8 cellular contexts compared by ENCODE assay signal in the genomic region with DNA sequence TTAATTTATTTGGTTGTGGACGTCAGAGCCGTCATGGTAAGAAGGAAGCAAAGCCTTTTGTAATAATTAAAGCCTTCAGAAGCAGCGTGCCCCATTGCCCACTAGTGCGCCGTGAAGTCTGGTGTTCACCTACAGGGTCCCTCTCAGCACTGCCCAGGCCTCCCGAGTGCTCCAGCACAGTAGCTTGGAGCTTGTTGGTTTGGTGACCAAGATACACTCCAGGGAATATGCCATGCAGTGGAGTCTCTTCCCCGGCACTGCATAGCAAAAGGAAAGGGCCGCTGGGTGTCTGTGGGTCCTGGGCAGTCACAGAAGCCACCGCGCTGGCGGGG. TPM values are rescaled to one million over a fixed set of nuclear protein-coding genes. Genes with fewer than 3 reads are reported as not detected.
DNase-seq lines count a peak whose midpoint lies in the region; ATAC-seq, FAIRE-seq and TF ChIP-seq lines count a peak whose summit lies in the region.

No MANE protein-coding gene starts in this region.

- intact Hi-C loops in Panc1 (cut with micrococcal nuclease; ENCODE audit: unreplicated experiment) = no loop called here

- H3K27me3 ChIP-seq in Panc1 (ENCODE audit: control insufficient read depth, insufficient read depth, low read length) (peaks cover 17% of the 10 kb centered on the region), keratinocyte (ENCODE audit: control insufficient read depth, extremely low read depth, insufficient read depth, low read length) (peaks cover 4% of the 10 kb centered on the region)

- H3K36me3 ChIP-seq in Panc1 (ENCODE audit: control insufficient read depth, insufficient read depth, low read length) (no peaks in the 10 kb centered on the region), keratinocyte (ENCODE audit: control insufficient read depth in 2 of 2, extremely low read depth in 1 of 2, insufficient read depth in 2 of 2, low read length in 2 of 2) (no peaks in the 10 kb centered on the region)

- H3K9me3 ChIP-seq in Panc1 (ENCODE audit: control insufficient read depth, insufficient read depth, low read depth, low read length) (no peaks in the 10 kb centered on the region), keratinocyte (ENCODE audit: control insufficient read depth, low read depth, low read length) (no peaks in the 10 kb centered on the region)

- peak; percentile 12 for ATAC-seq in GM21786 (IDR thresholded peaks at IDR 0.05; ENCODE audit: unreplicated experiment)
- peak; percentile 70 for ATAC-seq in Panc1

- no peaks in the 10 kb centered on the region for H4K20me1 ChIP-seq in keratinocyte (ENCODE audit: control insufficient read depth, extremely low read depth, insufficient read depth, low read length)

- H3K9ac ChIP-seq in keratinocyte (ENCODE audit: control insufficient read depth, extremely low read depth, insufficient read depth, low read length) = peak overlapping the region; percentile 79

- H3K4me1 ChIP-seq in Panc1 (ENCODE audit: control insufficient read depth, insufficient read depth, low read length) (no peaks in the 10 kb centered on the region), keratinocyte (ENCODE audit: control insufficient read depth, extremely low read depth, insufficient read depth, low read length) (peaks cover 12% of the 10 kb centered on the region)

- TF ChIP-seq CTCF in Panc1 (IDR thresholded peaks at IDR 0.05) (no peak), keratinocyte (optimal IDR thresholded peaks at IDR 0.05 in 1 of 3, IDR thresholded peaks at IDR 0.05 in 1 of 3, conservative IDR thresholded peaks at IDR 0.05 in 1 of 3; ENCODE audit: extremely low read depth in 1 of 3, insufficient read depth in 2 of 3, low read length in 3 of 3) (no peak)

- no peaks in the 10 kb centered on the region for H3K79me2 ChIP-seq in keratinocyte (ENCODE audit: control insufficient read depth, insufficient read depth, low read length)

- no peaks in the 10 kb centered on the region for H3K9me1 ChIP-seq in keratinocyte (ENCODE audit: control insufficient read depth, extremely low read depth, insufficient read depth, low read length)

- CTCF ChIA-PET in Panc1 (lab: Charles Lee) = no interaction called here

- H3K4me2 ChIP-seq in keratinocyte (ENCODE audit: control insufficient read depth, extremely low read depth, insufficient read depth, low read depth, low read length) = peak overlapping the region; percentile 97

- H3K27ac ChIP-seq in Panc1 (ENCODE audit: low read length) = no peak overlapping the region
- no peak overlapping the region for H3K27ac ChIP-seq in keratinocyte (ENCODE audit: control insufficient read depth, insufficient read depth, low read length)

- H3K4me3 ChIP-seq in Panc1 (ENCODE audit: low read depth in 2 of 2, low read length in 2 of 2) (peak overlapping the region in 1 of 2 experiments; percentile 19; a peak in 2 of 4 replicates), keratinocyte (ENCODE audit: control insufficient read depth in 2 of 3, extremely low read depth in 1 of 3, insufficient read depth in 2 of 3, low read depth in 1 of 3, low read length in 3 of 3) (peak overlapping the region; percentile 64 to 84 (median 79))

- dilution Hi-C loops in keratinocyte (cut with MboI; ENCODE audit: extremely low pct_ligation_motif_present, low sequenced_read_pairs) = no loop called here

- peak overlapping the region; percentile 63 for H2AFZ ChIP-seq in keratinocyte (ENCODE audit: control insufficient read depth, low read length)

- FAIRE-seq in keratinocyte (lab: Jason Lieb, UNC) = no peak

- in situ Hi-C loops in Panc1 (cut with HindIII; ENCODE audit: low pct_unique_long_range_greater_than_20kb, low sequenced_read_pairs) = no loop called here

- BruUV-seq in Panc1 (replicated peaks; lab: Mats Ljungman, UMichigan) = no TSS peak

- DNase-seq in DMS153 (lab: John Stamatoyannopoulos, UW) (peak; percentile 55), Panc1 (ENCODE audit: low read depth, low spot score) (no peak), keratinocyte (ENCODE audit: low read depth, low spot score) (no peak), NCI-H146 (lab: John Stamatoyannopoulos, UW) (no peak), HuH-7 (ENCODE audit: low spot score) (no peak), HCEC 1CT (no peak)
- no peak for DNase-seq in activated CD8-positive, alpha-beta memory T cell treated with anti-CD3 and anti-CD28 coated beads for 24 hours

- POLR2A ChIA-PET in Panc1 (lab: Charles Lee) = no interaction called here

RNA-seq across cellular contexts. Expression of a gene that starts 0.5 kb away (rescaled TPM):
- 0.28 TPM for total RNA-seq in Panc1 (2021; ENCODE audit: unreplicated experiment)
- polyA plus RNA-seq in Panc1 (2012; ENCODE audit: insufficient read length) = not detected
- polyA plus RNA-seq in keratinocyte = 1.4 to 2.0 TPM (median 1.8 TPM) in 3 replicates
- polyA plus RNA-seq in keratinocyte (2011; ENCODE audit: low read depth) = 1.8 TPM
- polyA plus RNA-seq in keratinocyte (2011; cell fraction: cytosol; rRNA removed) = 1.7 and 2.4 TPM in 2 replicates
- polyA plus RNA-seq in keratinocyte (2011; cell fraction: nucleus; rRNA removed) = 1.9 and 2.2 TPM in 2 replicates
- polyA plus RNA-seq in keratinocyte (2012; ENCODE audit: low replicate concordance) = 2.4 and 2.5 TPM in 2 replicates
- 1.4 to 3.4 TPM (median 1.6 TPM) in 3 replicates for polyA minus RNA-seq in keratinocyte
- 8.4 TPM for polyA minus RNA-seq in keratinocyte (2011; cell fraction: cytosol; rRNA and poly(A)+ RNA removed)
- 1.8 and 3.3 TPM in 2 replicates for polyA minus RNA-seq in keratinocyte (2011; cell fraction: nucleus; rRNA and poly(A)+ RNA removed)
